In genomic region chr15:87215100-87215499, GRCh38 we compare ENCODE assay signal across 16 cellular contexts.
DNase-seq lines count a peak whose midpoint lies in the region; ATAC-seq, FAIRE-seq and TF ChIP-seq lines count a peak whose summit lies in the region.
"Had no signal": no experiment of that assay in that cellular context is flagged by ENCODE, and none has a peak within 500 bp of the region (broad histone marks: within the 10 kb centered on the region; RNA-seq: fewer than 3 reads in every experiment).

No MANE protein-coding gene starts in this region.

- H3K27me3 Mint-ChIP-seq in WTC11 (ENCODE audit: low read depth): peaks cover 11% of the 10 kb centered on the region
- H3K27me3 Mint-ChIP-seq: CD4-positive, CD25-positive, alpha-beta regulatory T cell had no signal

- no peak for TF ChIP-seq CTCF in WTC11 (IDR thresholded peaks at IDR 0.05)

- peaks cover 32% of the 10 kb centered on the region for H3K4me1 Mint-ChIP-seq in WTC11

- H3K4me3 Mint-ChIP-seq in WTC11: no peak overlapping the region
- H3K4me3 Mint-ChIP-seq: CD4-positive, CD25-positive, alpha-beta regulatory T cell; H9 had no signal

- 0 out of 2 replicates have a peak, but pooled peaks cover under 1% of the 10 kb centered on the region for H3K9me3 Mint-ChIP-seq in WTC11
- H3K9me3 Mint-ChIP-seq: H9 had no signal

- H3K27ac Mint-ChIP-seq in WTC11: no peak overlapping the region
- H3K27ac Mint-ChIP-seq: CD4-positive, CD25-positive, alpha-beta regulatory T cell; H9 had no signal

- H3K36me3 Mint-ChIP-seq in WTC11: no peaks in the 10 kb centered on the region; the same call in 1 of the 2 replicates
- H3K36me3 Mint-ChIP-seq: CD4-positive, CD25-positive, alpha-beta regulatory T cell had no signal

- POLR2A ChIA-PET in WTC11 (lab: Charles Lee): no interaction called here

- CTCF ChIA-PET in WTC11 (lab: Charles Lee): interaction anchor here (0.9 kb wide), 1 partner anchor 299 kb away, joined by 3 read pairs; no protein-coding TSS in a partner anchor

- FAIRE-seq in urothelium cell line (lab: Jason Lieb, UNC) (peak; percentile 65), frontal cortex (lab: Jason Lieb, UNC) (no peak)
- FAIRE-seq: HepG2, HTR-8/SVneo had no signal

- ATAC-seq in WTC11: peak; percentile 87
- ATAC-seq in HG02763 (IDR thresholded peaks at IDR 0.05; ENCODE audit: unreplicated experiment): no peak
- ATAC-seq: HepG2 had no signal

- DNase-seq in EL: peak; percentile 5
- no peak for DNase-seq in WTC11 (ENCODE audit: low spot score)
- DNase-seq in iPS-NIHi11 (ENCODE audit: low spot score): peak; percentile 12
- no peak for DNase-seq in urothelium cell line (ENCODE audit: low spot score)
- no peak for DNase-seq in frontal cortex (ENCODE audit: low spot score in 2 of 2)
- DNase-seq in germinal center (ENCODE audit: low spot score): no peak
- DNase-seq: ACHN; Calu3; CD4-positive, CD25-positive, alpha-beta regulatory T cell; DMS153; DMS79 treated with DMSO at 0.1 percent for 48 hours; GF-D8; H9 had no signal

TF ChIP-seq in WTC11, 78 proteins besides CTCF, POLR2A, EP300 and RAD21:
- TF ChIP-seq, protein P1, sequence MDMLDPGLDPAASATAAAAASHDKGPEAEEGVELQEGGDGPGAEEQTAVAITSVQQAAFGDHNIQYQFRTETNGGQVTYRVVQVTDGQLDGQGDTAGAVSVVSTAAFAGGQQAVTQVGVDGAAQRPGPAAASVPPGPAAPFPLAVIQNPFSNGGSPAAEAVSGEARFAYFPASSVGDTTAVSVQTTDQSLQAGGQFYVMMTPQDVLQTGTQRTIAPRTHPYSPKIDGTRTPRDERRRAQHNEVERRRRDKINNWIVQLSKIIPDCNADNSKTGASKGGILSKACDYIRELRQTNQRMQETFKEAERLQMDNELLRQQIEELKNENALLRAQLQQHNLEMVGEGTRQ (CRISPR knock-in tag; IDR thresholded peaks at IDR 0.05): peak; percentile 65; the same call in 1 of the 2 replicates
- no peak for TF ChIP-seq CREB1 (CRISPR knock-in tag; IDR thresholded peaks at IDR 0.05)

Comparison
In these comparisons a context has a peak if more than half of its experiments do, and no peak if none do; other contexts are left out.
1. DNase-seq: peak in EL (single experiment) and iPS-NIHi11 (single experiment); none in WTC11 (single experiment), urothelium cell line (single experiment), frontal cortex (0 of 2) and germinal center (single experiment).